Comparison of ENCODE assay signal across 21 cellular contexts in genomic region chr12:101235686-101236085, GRCh38.
DNase-seq lines count a peak whose midpoint lies in the region; TF ChIP-seq lines count a peak whose summit lies in the region.
"Had no signal": no experiment of that assay in that cellular context is flagged by ENCODE, and none has a peak within 500 bp of the region (broad histone marks: within the 10 kb centered on the region; RNA-seq: fewer than 3 reads in every experiment).

No MANE protein-coding gene starts in this region.

- H3K79me2 ChIP-seq in MM.1S (ENCODE audit: low read length): no peaks in the 10 kb centered on the region

- peaks cover 15% of the 10 kb centered on the region for H3K4me1 ChIP-seq in MM.1S (ENCODE audit: low read length)
- H3K4me1 ChIP-seq: BE2C, BLaER1 had no signal

- DNase-seq in DMS53 (lab: John Stamatoyannopoulos, UW): peak; percentile 8
- no peak for DNase-seq in DMS53 treated with DMSO at 0.1 percent for 48 hours (lab: John Stamatoyannopoulos, UW; ENCODE audit: unreplicated experiment)
- DNase-seq in MM.1S: peak; percentile 67
- peak; percentile 12 for DNase-seq in NCI-H69 (lab: John Stamatoyannopoulos, UW)
- no peak for DNase-seq in NOMO-1 (lab: John Stamatoyannopoulos, UW; ENCODE audit: unreplicated experiment in 2 of 2)
- no peak for DNase-seq in GM20000 (ENCODE audit: low spot score)
- DNase-seq: 8988T; ACHN; BE2C; C1 segment of cervical spinal cord; CD4-positive, alpha-beta memory T cell; CD4-positive, CD25-positive, alpha-beta regulatory T cell; CD8-positive, alpha-beta memory T cell; COR-L47; DMS153; DMS79; DND-41; EL; GDM1 had no signal

- peak overlapping the region; percentile 30; the same call in 1 of the 2 replicates for H3K27ac ChIP-seq in MM.1S (ENCODE audit: low read length)
- H3K27ac ChIP-seq: BLaER1 had no signal

- no peaks in the 10 kb centered on the region for H3K9me2 ChIP-seq in MM.1S (replicated peaks; ENCODE audit: insufficient read depth, low read length)

- TF ChIP-seq CTCF in MM.1S (IDR thresholded peaks at IDR 0.05; ENCODE audit: low read length) (peak; percentile 58), GM20000 (IDR thresholded peaks at IDR 0.05; ENCODE audit: extremely low read depth, missing control alignments) (no peak)

- H4K20me1 ChIP-seq in MM.1S (ENCODE audit: insufficient read depth, low read length): no peaks in the 10 kb centered on the region
- H4K20me1 ChIP-seq: BLaER1 had no signal

- H3K4me2 ChIP-seq in MM.1S (ENCODE audit: low read depth, low read length): peak overlapping the region; percentile 2; the same call in 1 of the 2 replicates
- H3K4me2 ChIP-seq: BLaER1 had no signal

- no peaks in the 10 kb centered on the region for H3K9me3 ChIP-seq in MM.1S (replicated peaks; ENCODE audit: insufficient read depth, low read length)
- H3K9me3 ChIP-seq: BE2C had no signal

- peak overlapping the region; percentile 63 for H2AFZ ChIP-seq in MM.1S (ENCODE audit: low read length)

- no peaks in the 10 kb centered on the region for H3K36me3 ChIP-seq in MM.1S (replicated peaks; ENCODE audit: insufficient read depth, low read length)
- H3K36me3 ChIP-seq: BE2C, BLaER1 had no signal

- no peaks in the 10 kb centered on the region for H3K27me3 ChIP-seq in MM.1S (replicated peaks; ENCODE audit: insufficient read depth, low read length)
- H3K27me3 ChIP-seq: BE2C, BLaER1 had no signal

- no peaks in the 10 kb centered on the region for H3F3A ChIP-seq in MM.1S (ENCODE audit: insufficient read depth, low read length)

- H3K4me3 ChIP-seq in MM.1S (ENCODE audit: low read length): no peak overlapping the region
- H3K4me3 ChIP-seq: BLaER1, GM12878 had no signal

- H3K9ac ChIP-seq in MM.1S (ENCODE audit: low read length): no peak overlapping the region
- H3K9ac ChIP-seq: BLaER1 had no signal

Comparison
In these comparisons a context has a peak if more than half of its experiments do, and no peak if none do; other contexts are left out.
1. DNase-seq: peak in DMS53 (single experiment), MM.1S (single experiment) and NCI-H69 (single experiment); none in DMS53 treated with DMSO at 0.1 percent for 48 hours (single experiment), NOMO-1 (0 of 2) and GM20000 (single experiment).